In genomic region chr4:99847362-99847976, GRCh38 we compare ENCODE assay signal across 10 cellular contexts. TPM values are rescaled to one million over a fixed set of nuclear protein-coding genes. Genes with fewer than 3 reads are reported as not detected.
DNase-seq lines count a peak whose midpoint lies in the region; ATAC-seq, FAIRE-seq and TF ChIP-seq lines count a peak whose summit lies in the region.
"Had no signal": no experiment of that assay in that cellular context is flagged by ENCODE, and none has a peak within 500 bp of the region (broad histone marks: within the 10 kb centered on the region; RNA-seq: fewer than 3 reads in every experiment).

No MANE protein-coding gene starts in this region.

- CTCF ChIA-PET in GM10248 (lab: Yijun Ruan, JAX): interaction anchor here (0.9 to 4.1 kb wide), 8 partner anchors 10 to 101 kb away, joined by 3 to 13 read pairs (median 4); partner anchors contain the start of gene DAPP1

- no peak for TF ChIP-seq CTCF in GM10248 (IDR thresholded peaks at IDR 0.05; ENCODE audit: control extremely low read depth, extremely low read depth, low read depth, missing control alignments)
- no peak for TF ChIP-seq CTCF in breast epithelium (IDR thresholded peaks at IDR 0.05)

- no peaks in the 10 kb centered on the region for H3K9me3 ChIP-seq in breast epithelium

- H3K27ac ChIP-seq in breast epithelium: peak overlapping the region in 1 of 2 donors; percentile 17

- ATAC-seq in GM19455 (IDR thresholded peaks at IDR 0.05; ENCODE audit: unreplicated experiment) (peak; percentile 61), HG03196 (IDR thresholded peaks at IDR 0.05; ENCODE audit: unreplicated experiment) (peak; percentile 63)

- H3K4me3 ChIP-seq in breast epithelium: no peak overlapping the region

- FAIRE-seq in RCC 7860 (lab: Jason Lieb, UNC): no peak
- FAIRE-seq: G401.6 had no signal

- intact Hi-C loops in breast epithelium (cut with DNase I; ENCODE audit: low total_unique reads): no loop called here

- TF ChIP-seq POLR2A in breast epithelium (IDR thresholded peaks at IDR 0.05): no peak

- peak; percentile 50 for DNase-seq in GM10248 (ENCODE audit: extremely low spot score)
- peak; percentile 50 to 52 for DNase-seq in activated T-cell treated with anti-CD3 and anti-CD28 coated beads, Interleukin-2, amount 50 U/mL, for 48 hours
- no peak for DNase-seq in retina
- DNase-seq in dedifferentiated amniotic fluid mesenchymal stem cell (ENCODE audit: extremely low spot score): no peak
- DNase-seq in breast epithelium (ENCODE audit: low spot score in 2 of 2): no peak
- DNase-seq in RCC 7860 (ENCODE audit: low spot score): no peak
- DNase-seq: NCI-H524 had no signal

- H3K36me3 ChIP-seq in breast epithelium: no peaks in the 10 kb centered on the region

- POLR2A ChIA-PET in GM10248 (lab: Yijun Ruan, JAX): interaction anchor here (0.7 kb wide), 1 partner anchor 30 kb away, joined by 3 read pairs; no protein-coding TSS in a partner anchor

- H3K4me1 ChIP-seq in breast epithelium: no peaks in the 10 kb centered on the region

- no peaks in the 10 kb centered on the region for H3K27me3 ChIP-seq in breast epithelium

RNA-seq across cellular contexts. Expression of gene DAPP1, which starts 30.8 kb away (rescaled TPM):
- total RNA-seq in breast epithelium: 10 to 100 TPM in 1 of 3 donors, 1 to 10 TPM in 2; 2.7 to 10.2 (median 4.9) TPM

RNA-seq across cellular contexts. Expression of gene LAMTOR3, which starts 46.8 kb away (rescaled TPM):
- 10 to 100 TPM; 40.6 to 79.3 (median 44.0) TPM for total RNA-seq in breast epithelium

Comparison
In these comparisons a context has a peak if more than half of its experiments do, and no peak if none do; other contexts are left out.
1. DNase-seq: peak in GM10248 (single experiment) and activated T-cell treated with anti-CD3 and anti-CD28 coated beads, Interleukin-2, amount 50 U/mL, for 48 hours (2 of 2); none in retina (single experiment), dedifferentiated amniotic fluid mesenchymal stem cell (single experiment), breast epithelium (0 of 2) and RCC 7860 (single experiment).